16 cellular contexts compared by ENCODE assay signal in the genomic region with DNA sequence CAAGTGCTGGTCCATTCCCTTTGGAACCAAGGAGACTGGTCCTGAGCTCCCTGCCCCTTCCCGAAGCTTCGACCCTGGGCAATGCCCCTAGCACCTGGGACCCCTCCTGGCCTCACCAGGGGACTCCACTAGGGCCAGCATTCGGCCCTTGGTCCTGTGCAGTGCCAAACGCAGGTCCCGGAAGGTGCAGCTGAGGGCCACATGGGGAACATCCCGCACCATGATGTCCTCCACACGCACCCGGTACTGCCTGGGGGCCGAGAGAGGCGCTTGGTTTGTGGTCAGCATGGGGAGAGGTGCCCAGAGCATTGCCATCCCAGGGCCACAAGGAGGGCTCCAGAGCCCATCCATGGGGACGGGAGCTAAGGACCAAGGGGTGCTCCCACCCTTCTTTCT. TPM values are rescaled to one million over a fixed set of nuclear protein-coding genes. Genes with fewer than 3 reads are reported as not detected.
A peak's percentile ranks its signal among the peaks of the same experiment; 100 is the strongest.
DNase-seq lines count a peak whose midpoint lies in the region; ATAC-seq, FAIRE-seq and TF ChIP-seq lines count a peak whose summit lies in the region.
"Had no signal": no experiment of that assay in that cellular context is flagged by ENCODE, and none has a peak within 500 bp of the region (broad histone marks: within the 10 kb centered on the region; RNA-seq: fewer than 3 reads in every experiment).

No MANE protein-coding gene starts in this region.

- ATAC-seq in left ventricle myocardium superior (no peak), left cardiac atrium (no peak), GM19452 (IDR thresholded peaks at IDR 0.05; ENCODE audit: unreplicated experiment) (no peak)
- no peak for ATAC-seq in activated T-helper 17 cell treated with anti-CD3 and anti-CD28 coated beads, Interleukin-2, amount 50 U/mL, for 72 hours (replicated peaks)

- no peaks in the 10 kb centered on the region for H3K9me3 ChIP-seq in kidney (ENCODE audit: control insufficient read depth in 1 of 2, low read length in 2 of 2)
- H3K9me3 ChIP-seq: A549 had no signal

- intact Hi-C loops in left ventricle myocardium superior (cut with micrococcal nuclease) (no loop called here), left cardiac atrium (cut with DNase I) (no loop called here), kidney (cut with DNase I) (no loop called here)

- H3K4me3 ChIP-seq in kidney (ENCODE audit: low read length in 2 of 2): no peak overlapping the region
- H3K4me3 ChIP-seq: A549 had no signal

- H3K27ac ChIP-seq in kidney (ENCODE audit: low read depth in 2 of 2, low read length in 2 of 2): no peak overlapping the region
- H3K27ac ChIP-seq: A549, HL-60 had no signal

- no peak overlapping the region for H3K9ac ChIP-seq in kidney (ENCODE audit: low read length in 2 of 2)

- peaks cover 2 to 8% of the 10 kb centered on the region in 2 donors for H3K4me1 ChIP-seq in kidney (ENCODE audit: control insufficient read depth in 1 of 2, insufficient read depth in 1 of 2, low read depth in 1 of 2, low read length in 2 of 2)
- H3K4me1 ChIP-seq: A549 had no signal

- no peaks in the 10 kb centered on the region for H3K27me3 Mint-ChIP-seq in activated T-helper 17 cell treated with anti-CD3 and anti-CD28 coated beads, Interleukin-2, amount 50 U/mL, for 72 hours

- TF ChIP-seq CTCF in kidney (IDR thresholded peaks at IDR 0.05; ENCODE audit: borderline replicate concordance, extremely low read depth, insufficient read depth): no peak

- no peaks in the 10 kb centered on the region for H3K4me1 Mint-ChIP-seq in activated T-helper 17 cell treated with anti-CD3 and anti-CD28 coated beads, Interleukin-2, amount 50 U/mL, for 72 hours
- H3K4me1 Mint-ChIP-seq: CD14-positive monocyte had no signal

- no peaks in the 10 kb centered on the region for H3K36me3 Mint-ChIP-seq in activated T-helper 17 cell treated with anti-CD3 and anti-CD28 coated beads, Interleukin-2, amount 50 U/mL, for 72 hours (ENCODE audit: low read depth)
- H3K36me3 Mint-ChIP-seq: CD14-positive monocyte had no signal

- FAIRE-seq in kidney (lab: Jason Lieb, UNC): no peak
- FAIRE-seq: A549, D721Med, G401.6 had no signal

- DNase-seq in left ventricle myocardium superior (peak; percentile 26), left cardiac atrium (no peak), kidney (peak; percentile 74), NCI-H2029 (lab: John Stamatoyannopoulos, UW) (no peak)
- DNase-seq in stimulated activated naive CD4-positive, alpha-beta T cell (lab: John Stamatoyannopoulos, UW): no peak
- DNase-seq: DMS153, DMS79 treated with DMSO at 0.1 percent for 48 hours, EL had no signal

- peaks cover 4 to 5% of the 10 kb centered on the region in 2 donors for H3K36me3 ChIP-seq in kidney (ENCODE audit: control insufficient read depth in 1 of 2, insufficient read depth in 2 of 2, low read length in 2 of 2)

- peak overlapping the region; percentile 54 for H3K27ac Mint-ChIP-seq in activated T-helper 17 cell treated with anti-CD3 and anti-CD28 coated beads, Interleukin-2, amount 50 U/mL, for 72 hours
- H3K27ac Mint-ChIP-seq: CD14-positive monocyte; CD8-positive, alpha-beta T cell had no signal

- H3K9me3 Mint-ChIP-seq in activated T-helper 17 cell treated with anti-CD3 and anti-CD28 coated beads, Interleukin-2, amount 50 U/mL, for 72 hours: no peaks in the 10 kb centered on the region
- H3K9me3 Mint-ChIP-seq: CD8-positive, alpha-beta T cell had no signal

- no peak overlapping the region for H3K4me3 Mint-ChIP-seq in activated T-helper 17 cell treated with anti-CD3 and anti-CD28 coated beads, Interleukin-2, amount 50 U/mL, for 72 hours
- H3K4me3 Mint-ChIP-seq: CD14-positive monocyte; CD8-positive, alpha-beta T cell had no signal

RNA-seq across cellular contexts. Expression of a gene that starts 7.9 kb away (rescaled TPM):
- total RNA-seq in left ventricle myocardium superior (3.6 TPM), left cardiac atrium (1 to 10 TPM; 2.3 to 2.6 TPM), kidney (10.4 TPM)
- total RNA-seq in activated T-helper 17 cell treated with anti-CD3 and anti-CD28 coated beads, Interleukin-2, amount 50 U/mL, for 72 hours: 10 to 100 TPM in 1 of 2 donors, 1 to 10 TPM in 1; 9.5 to 13.7 TPM
- polyA plus RNA-seq in kidney (ENCODE audit: insufficient read depth, low read depth, low replicate concordance): 6.4 TPM

RNA-seq across cellular contexts. Expression of a gene that starts 8.0 kb away (rescaled TPM):
- total RNA-seq in left ventricle myocardium superior: 26.0 TPM
- 10 to 100 TPM; 26.8 to 34.4 TPM for total RNA-seq in left cardiac atrium
- total RNA-seq in activated T-helper 17 cell treated with anti-CD3 and anti-CD28 coated beads, Interleukin-2, amount 50 U/mL, for 72 hours: 100 to 1,000 TPM; 156 to 183 TPM
- 82.0 TPM for total RNA-seq in kidney
- polyA plus RNA-seq in kidney (ENCODE audit: insufficient read depth, low read depth, low replicate concordance): 157 TPM

RNA-seq across cellular contexts. Expression of a gene that starts 16.1 kb away (rescaled TPM):
- total RNA-seq in left ventricle myocardium superior (41.0 TPM), left cardiac atrium (10 to 100 TPM; 21.0 to 31.1 TPM), kidney (20.1 TPM)
- total RNA-seq in activated T-helper 17 cell treated with anti-CD3 and anti-CD28 coated beads, Interleukin-2, amount 50 U/mL, for 72 hours: 1 to 10 TPM; 2.5 to 6.7 TPM
- polyA plus RNA-seq in kidney (ENCODE audit: insufficient read depth, low read depth, low replicate concordance): 14.0 TPM

RNA-seq across cellular contexts. Expression of a gene that starts 24.5 kb away (rescaled TPM):
- total RNA-seq in left ventricle myocardium superior: 0.37 TPM
- total RNA-seq in left cardiac atrium: under 1 TPM; 0.50 to 0.58 TPM
- total RNA-seq in activated T-helper 17 cell treated with anti-CD3 and anti-CD28 coated beads, Interleukin-2, amount 50 U/mL, for 72 hours: not detected
- 0.85 TPM for total RNA-seq in kidney
- 5.7 TPM for polyA plus RNA-seq in kidney (ENCODE audit: insufficient read depth, low read depth, low replicate concordance)
- total RNA-seq: CD8-positive, alpha-beta T cell had no signal
- polyA plus RNA-seq: CD14-positive monocyte had no signal

RNA-seq across cellular contexts. Expression of a gene that starts 26.3 kb away (rescaled TPM):
- 4.6 TPM for total RNA-seq in left ventricle myocardium superior
- total RNA-seq in left cardiac atrium: 10 to 100 TPM in 1 of 2 donors, 1 to 10 TPM in 1; 7.2 to 12.2 TPM
- under 1 TPM; 0.05 to 0.39 TPM for total RNA-seq in activated T-helper 17 cell treated with anti-CD3 and anti-CD28 coated beads, Interleukin-2, amount 50 U/mL, for 72 hours
- 16.8 TPM for total RNA-seq in kidney
- polyA plus RNA-seq in kidney (ENCODE audit: insufficient read depth, low read depth, low replicate concordance): 18.6 TPM
- total RNA-seq: CD8-positive, alpha-beta T cell had no signal
- polyA plus RNA-seq: CD14-positive monocyte had no signal

Comparison
In these comparisons a context has a peak if more than half of its experiments do, and no peak if none do; other contexts are left out.
1. DNase-seq: peak in left ventricle myocardium superior (single experiment) and kidney (single experiment); none in left cardiac atrium (single experiment), stimulated activated naive CD4-positive, alpha-beta T cell (0 of 6) and NCI-H2029 (single experiment).